In the genomic region with DNA sequence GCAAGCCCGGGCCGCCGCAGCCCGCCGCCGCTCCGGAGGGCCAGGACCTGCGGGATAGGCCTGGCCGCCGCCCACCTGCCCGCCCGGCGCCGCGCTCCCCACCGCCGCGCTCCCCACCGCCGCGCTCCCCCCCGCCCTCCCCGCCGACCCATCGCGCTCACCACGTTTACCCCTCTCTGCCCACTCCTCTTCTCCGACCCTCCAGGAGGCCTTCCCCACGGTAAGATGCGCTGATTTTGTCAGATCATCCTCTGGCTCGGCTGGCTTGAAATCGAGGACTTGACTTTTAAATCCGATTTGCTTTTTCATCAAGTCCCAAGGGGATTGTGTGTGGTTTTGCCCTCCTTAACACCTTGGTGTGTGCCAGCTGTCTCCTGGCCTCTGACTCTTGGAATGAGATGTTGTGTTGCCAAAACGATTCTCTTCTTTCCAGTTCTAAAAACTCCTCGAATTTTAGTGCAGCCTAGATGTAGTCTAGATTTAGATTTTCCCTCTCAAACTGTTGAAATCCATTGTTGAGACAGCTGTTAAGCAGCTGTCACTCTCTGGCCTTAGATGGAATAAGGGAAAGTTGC, we compare ENCODE assay signal across 8 cellular contexts. TPM values are rescaled to one million over a fixed set of nuclear protein-coding genes. Genes with fewer than 3 reads are reported as not detected.
DNase-seq lines count a peak whose midpoint lies in the region; ATAC-seq and TF ChIP-seq lines count a peak whose summit lies in the region.

No MANE protein-coding gene starts in this region.

- DNase-seq in NCI-H1092 treated with DMSO at 0.1 percent for 48 hours (lab: John Stamatoyannopoulos, UW) (peak; percentile 18), NCI-H1092 (lab: John Stamatoyannopoulos, UW) (no peak), NCI-H2171 treated with DMSO at 0.1 percent for 48 hours (lab: John Stamatoyannopoulos, UW) (peak; percentile 34), dorsolateral prefrontal cortex (no peak), putamen (ENCODE audit: low spot score) (no peak), NCI-H510A (lab: John Stamatoyannopoulos, UW) (no peak)
- no peak for DNase-seq in naive thymus-derived CD4-positive, alpha-beta T cell

- H3K36me3 ChIP-seq in naive thymus-derived CD4-positive, alpha-beta T cell (ENCODE audit: control insufficient read depth in 2 of 3, insufficient read depth in 3 of 3, low read length in 3 of 3): peaks cover 3 to 42% (median 13%) of the 10 kb centered on the region in 3 experiments

- peaks cover 20 to 53% (median 41%) of the 10 kb centered on the region in 7 donors for H3K4me1 Mint-ChIP-seq in naive thymus-derived CD4-positive, alpha-beta T cell

- H3K4me3 ChIP-seq in dorsolateral prefrontal cortex: peak overlapping the region; percentile 63 to 99 (median 89)
- H3K4me3 ChIP-seq in naive thymus-derived CD4-positive, alpha-beta T cell (ENCODE audit: low read length): peak overlapping the region; percentile 86

- peak overlapping the region in 56 of 59 donors; percentile 67 to 97 (median 90) for H3K27ac ChIP-seq in dorsolateral prefrontal cortex
- H3K27ac ChIP-seq in naive thymus-derived CD4-positive, alpha-beta T cell (ENCODE audit: low read depth, low read length): peak overlapping the region; percentile 93

- peaks cover 5 to 14% of the 10 kb centered on the region in 2 donors for H3K4me1 ChIP-seq in naive thymus-derived CD4-positive, alpha-beta T cell (ENCODE audit: control insufficient read depth in 2 of 2, insufficient read depth in 2 of 2, low read length in 2 of 2)

- TF ChIP-seq CTCF in dorsolateral prefrontal cortex (IDR thresholded peaks at IDR 0.05 in 54 of 56, conservative IDR thresholded peaks at IDR 0.05 in 2 of 56; ENCODE audit: low read depth in 1 of 56, partially characterized antibody in 56 of 56): no peak

- peak overlapping the region; percentile 85 to 98 (median 96) for H3K27ac Mint-ChIP-seq in naive thymus-derived CD4-positive, alpha-beta T cell

- intact Hi-C loops in dorsolateral prefrontal cortex (cut with DNase I): no loop called here
- intact Hi-C loops in naive thymus-derived CD4-positive, alpha-beta T cell (cut with micrococcal nuclease): loop anchor here (1.0 to 10.0 kb wide), 5 partner anchors 46 to 629 kb away; a partner anchor contains a TSS

- H3K27me3 Mint-ChIP-seq in naive thymus-derived CD4-positive, alpha-beta T cell: no peaks in the 10 kb centered on the region

- ATAC-seq in naive thymus-derived CD4-positive, alpha-beta T cell: peak; percentile 15
- ATAC-seq in HG03521 (IDR thresholded peaks at IDR 0.05; ENCODE audit: unreplicated experiment): no peak

- H3K27me3 ChIP-seq in dorsolateral prefrontal cortex: no peaks in the 10 kb centered on the region
- no peaks in the 10 kb centered on the region for H3K27me3 ChIP-seq in naive thymus-derived CD4-positive, alpha-beta T cell (ENCODE audit: control insufficient read depth in 2 of 2, insufficient read depth in 2 of 2, low read length in 2 of 2)

- CTCF ChIA-PET in naive thymus-derived CD4-positive, alpha-beta T cell (lab: Charles Lee): no interaction called here

- H3K9me3 Mint-ChIP-seq in naive thymus-derived CD4-positive, alpha-beta T cell: peaks cover 0 to 8% (median 0%) of the 10 kb centered on the region in 11 donors

- peak overlapping the region; percentile 84 to 100 (median 94) for H3K4me3 Mint-ChIP-seq in naive thymus-derived CD4-positive, alpha-beta T cell

- H3K9me3 ChIP-seq in naive thymus-derived CD4-positive, alpha-beta T cell (ENCODE audit: control insufficient read depth in 2 of 3, low read length in 3 of 3): no peaks in the 10 kb centered on the region

- POLR2A ChIA-PET in naive thymus-derived CD4-positive, alpha-beta T cell (lab: Charles Lee): no interaction called here

- H3K36me3 Mint-ChIP-seq in naive thymus-derived CD4-positive, alpha-beta T cell: peaks cover 8 to 36% (median 28%) of the 10 kb centered on the region in 5 donors

RNA-seq across cellular contexts. Expression of a gene that starts 0.7 kb away (rescaled TPM):
- 10 to 100 TPM; 34.1 to 60.4 (median 45.0) TPM for total RNA-seq in dorsolateral prefrontal cortex
- 10 to 100 TPM; 60.8 to 73.4 (median 64.8) TPM for total RNA-seq in naive thymus-derived CD4-positive, alpha-beta T cell
- 10 to 100 TPM; 10.9 to 19.8 TPM for polyA plus RNA-seq in naive thymus-derived CD4-positive, alpha-beta T cell

RNA-seq across cellular contexts. Expression of a gene that starts 43.6 kb away (rescaled TPM):
- 1 to 10 TPM in 89 of 120 experiments, under 1 TPM in 20, not detected in 11; 0.36 to 7.9 (median 2.1) TPM for total RNA-seq in dorsolateral prefrontal cortex
- 1 to 10 TPM; 1.3 to 9.4 (median 5.1) TPM for total RNA-seq in naive thymus-derived CD4-positive, alpha-beta T cell
- polyA plus RNA-seq in naive thymus-derived CD4-positive, alpha-beta T cell: under 1 TPM in 1 of 2 donors, not detected in 1; 0.31 TPM

Comparison
In these comparisons a context has a peak if more than half of its experiments do, and no peak if none do; other contexts are left out.
1. DNase-seq: peak in NCI-H1092 treated with DMSO at 0.1 percent for 48 hours (single experiment) and NCI-H2171 treated with DMSO at 0.1 percent for 48 hours (single experiment); none in NCI-H1092 (single experiment), dorsolateral prefrontal cortex (0 of 10), naive thymus-derived CD4-positive, alpha-beta T cell (0 of 9), putamen (single experiment) and NCI-H510A (single experiment).
2. intact Hi-C loops: an anchor here in naive thymus-derived CD4-positive, alpha-beta T cell (1.0 to 10.0 kb wide); none called in dorsolateral prefrontal cortex.